In the genomic region with DNA sequence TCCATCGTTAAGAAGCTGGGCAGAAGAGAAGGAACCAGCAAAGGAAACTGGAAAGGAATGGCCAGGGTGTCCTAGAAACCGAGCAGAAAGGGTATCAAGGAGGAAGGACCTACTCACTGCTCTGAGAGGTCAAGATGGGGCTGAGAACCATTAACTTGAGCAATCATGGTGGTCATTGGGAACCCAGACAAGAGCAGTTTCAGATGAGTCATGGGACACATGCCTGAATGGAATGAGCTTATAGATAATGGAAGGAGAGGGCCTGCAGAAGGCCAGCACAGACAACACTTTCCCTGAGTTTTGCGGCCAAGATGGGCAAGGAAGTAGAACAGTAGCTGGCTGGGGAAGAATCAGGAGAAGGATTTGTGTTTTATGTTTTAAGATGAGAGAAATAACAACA, we compare ENCODE assay signal across 21 cellular contexts.
A peak's percentile ranks its signal among the peaks of the same experiment; 100 is the strongest.
DNase-seq lines count a peak whose midpoint lies in the region; ATAC-seq and TF ChIP-seq lines count a peak whose summit lies in the region.
"Had no signal": no experiment of that assay in that cellular context is flagged by ENCODE, and none has a peak within 500 bp of the region (broad histone marks: within the 10 kb centered on the region; RNA-seq: fewer than 3 reads in every experiment).

No MANE protein-coding gene starts in this region.

- H3K9me3 ChIP-seq in endodermal cell (ENCODE audit: control insufficient read depth, low read length) = no peaks in the 10 kb centered on the region
- no peaks in the 10 kb centered on the region for H3K9me3 ChIP-seq in effector memory CD4-positive, alpha-beta T cell (ENCODE audit: control insufficient read depth, low read length)
- H3K9me3 ChIP-seq in upper lobe of left lung = no peaks in the 10 kb centered on the region
- H3K9me3 ChIP-seq: colonic mucosa, prostate gland had no signal

- no peaks in the 10 kb centered on the region for H3K79me1 ChIP-seq in mesendoderm (ENCODE audit: low read length)

- H2BK15ac ChIP-seq in mesendoderm (replicated peaks; ENCODE audit: low read depth) = no peak overlapping the region

- no peak overlapping the region for H3K4ac ChIP-seq in mesendoderm (ENCODE audit: low read depth, low read length)

- no peak overlapping the region for H3K4me3 ChIP-seq in endodermal cell (ENCODE audit: low read length)
- no peak overlapping the region for H3K4me3 ChIP-seq in mesendoderm (ENCODE audit: low read length)
- no peak overlapping the region for H3K4me3 ChIP-seq in effector memory CD4-positive, alpha-beta T cell (ENCODE audit: insufficient read depth, low read depth, low read length, poor library complexity, severe bottlenecking)
- H3K4me3 ChIP-seq in upper lobe of left lung = no peak overlapping the region
- H3K4me3 ChIP-seq: colonic mucosa, prostate gland had no signal

- H3K9ac ChIP-seq in endodermal cell (ENCODE audit: extremely low read depth, low read length, poor library complexity, severe bottlenecking) (no peak overlapping the region), mesendoderm (ENCODE audit: low read length) (no peak overlapping the region)

- H2AK5ac ChIP-seq in mesendoderm (ENCODE audit: low read length) = no peak overlapping the region

- H3K18ac ChIP-seq in mesendoderm (ENCODE audit: low read length) = no peak overlapping the region

- H3K36me3 ChIP-seq in endodermal cell (ENCODE audit: control insufficient read depth, insufficient read depth, low read length) (no peaks in the 10 kb centered on the region), mesendoderm (ENCODE audit: control insufficient read depth, insufficient read depth, low read length) (no peaks in the 10 kb centered on the region), upper lobe of left lung (no peaks in the 10 kb centered on the region)
- no peaks in the 10 kb centered on the region for H3K36me3 ChIP-seq in effector memory CD4-positive, alpha-beta T cell (ENCODE audit: control insufficient read depth, insufficient read depth, low read length)
- H3K36me3 ChIP-seq: colonic mucosa, prostate gland had no signal

- no peaks in the 10 kb centered on the region for H3K27me3 Mint-ChIP-seq in endodermal cell (ENCODE audit: insufficient read depth)

- TF ChIP-seq POLR2A in upper lobe of left lung (IDR thresholded peaks at IDR 0.05) = no peak

- no peak overlapping the region for H2BK120ac ChIP-seq in mesendoderm (ENCODE audit: low read depth, low read length)

- H3K4me1 ChIP-seq in endodermal cell (ENCODE audit: control insufficient read depth, insufficient read depth, low read length) = no peaks in the 10 kb centered on the region
- no peaks in the 10 kb centered on the region for H3K4me1 ChIP-seq in mesendoderm (ENCODE audit: control insufficient read depth, low read depth, low read length)
- no peaks in the 10 kb centered on the region for H3K4me1 ChIP-seq in effector memory CD4-positive, alpha-beta T cell (ENCODE audit: control insufficient read depth, insufficient read depth, low read length, poor library complexity, severe bottlenecking)
- H3K4me1 ChIP-seq in upper lobe of left lung = no peaks in the 10 kb centered on the region
- H3K4me1 ChIP-seq: colonic mucosa, prostate gland had no signal

- 92 to 97% methylated on average over 3 of the region's 3 CpGs for WGBS in endodermal cell (ENCODE audit: insufficient coverage in 1 of 2, insufficient read length in 1 of 2), 2 experiments
- no CpG with 5 or more reads among the region's 3 CpGs for WGBS in mesendoderm (ENCODE audit: extremely low coverage, insufficient coverage, low lambda C conversion rate)
- WGBS in upper lobe of left lung, 2 donors = 88 to 91% methylated on average over 3 of the region's 3 CpGs

- H3K4me3 Mint-ChIP-seq in endodermal cell = no peak overlapping the region
- H3K4me3 Mint-ChIP-seq: activated CD8-positive, alpha-beta memory T cell treated with anti-CD3 and anti-CD28 coated beads, Interleukin-2, amount 10 ng/mL, durations not matched to agents 7 days and 5 days; CD4-positive, alpha-beta memory T cell; stimulated activated effector memory CD8-positive, alpha-beta T cell treated with anti-CD3 and anti-CD28 coated beads, Interleukin-12 subunit alpha, Interleukin-12 subunit beta, amount 100 ng/mL, for 72 hours had no signal

- H3K9me3 Mint-ChIP-seq in endodermal cell = no peaks in the 10 kb centered on the region

- H3K79me2 ChIP-seq in mesendoderm (ENCODE audit: control insufficient read depth, insufficient read depth, low read length) = no peaks in the 10 kb centered on the region

- no peak overlapping the region for H2BK5ac ChIP-seq in mesendoderm (ENCODE audit: low read length)

- no peak for TF ChIP-seq EP300 in upper lobe of left lung (IDR thresholded peaks at IDR 0.05)

- ATAC-seq in upper lobe of left lung (ENCODE audit: low FRiP score in 2 of 2) = no peak
- ATAC-seq: activated CD8-positive, alpha-beta memory T cell treated with anti-CD3 and anti-CD28 coated beads, Interleukin-2, amount 10 ng/mL, durations not matched to agents 7 days and 5 days; activated naive CD4-positive, alpha-beta T cell treated with anti-CD3 and anti-CD28 coated beads, Interleukin-2, amount 50 U/mL, for 72 hours; HCT116; stimulated activated effector memory CD8-positive, alpha-beta T cell treated with anti-CD3 and anti-CD28 coated beads, Interleukin-12 subunit alpha, Interleukin-12 subunit beta, amount 100 ng/mL, for 72 hours had no signal

- no peak for TF ChIP-seq CTCF in endodermal cell (conservative IDR thresholded peaks at IDR 0.05)
- no peak for TF ChIP-seq CTCF in upper lobe of left lung (IDR thresholded peaks at IDR 0.05)

- no peak overlapping the region for H3K27ac Mint-ChIP-seq in endodermal cell
- H3K27ac Mint-ChIP-seq: activated CD8-positive, alpha-beta memory T cell treated with anti-CD3 and anti-CD28 coated beads, Interleukin-2, amount 10 ng/mL, durations not matched to agents 7 days and 5 days; activated naive CD4-positive, alpha-beta T cell treated with anti-CD3 and anti-CD28 coated beads, Interleukin-2, amount 50 U/mL, for 72 hours; CD4-positive, alpha-beta memory T cell; stimulated activated effector memory CD8-positive, alpha-beta T cell treated with anti-CD3 and anti-CD28 coated beads, Interleukin-12 subunit alpha, Interleukin-12 subunit beta, amount 100 ng/mL, for 72 hours had no signal

- no peak overlapping the region for H4K5ac ChIP-seq in mesendoderm (ENCODE audit: low read length)

- DNase-seq in Daoy (ENCODE audit: low read depth) (peak; percentile 12), MV-4-11 (lab: John Stamatoyannopoulos, UW) (peak; percentile 62), endodermal cell (peak; percentile 43), mesendoderm (peak; percentile 6), NCI-H2107 treated with DMSO at 0.1 percent for 48 hours (lab: John Stamatoyannopoulos, UW; ENCODE audit: unreplicated experiment) (no peak), NCI-H748 treated with DMSO at 0.1 percent for 48 hours (lab: John Stamatoyannopoulos, UW) (no peak), upper lobe of left lung (no peak)
- no peak for DNase-seq in effector memory CD4-positive, alpha-beta T cell
- DNase-seq: activated CD4-positive, alpha-beta T cell treated with anti-CD3 and anti-CD28 coated beads for 48 hours; activated CD8-positive, alpha-beta memory T cell treated with anti-CD3 and anti-CD28 coated beads, Interleukin-2, amount 10 ng/mL, durations not matched to agents 7 days and 5 days; CD4-positive, alpha-beta memory T cell; colonic mucosa; hippocampal formation; KG1; NCI-H187; SHP77 treated with DMSO at 0.1 percent for 48 hours; stimulated activated CD4-positive, alpha-beta T cell treated with anti-CD3 and anti-CD28 coated beads, Interleukin-1b, Interleukin-23, amount 100 ng/mL, for 48 hours had no signal

- peaks cover 18% of the 10 kb centered on the region for H3K4me1 Mint-ChIP-seq in endodermal cell
- H3K4me1 Mint-ChIP-seq: activated CD8-positive, alpha-beta memory T cell treated with anti-CD3 and anti-CD28 coated beads, Interleukin-2, amount 10 ng/mL, durations not matched to agents 7 days and 5 days; CD4-positive, alpha-beta memory T cell; stimulated activated effector memory CD8-positive, alpha-beta T cell treated with anti-CD3 and anti-CD28 coated beads, Interleukin-12 subunit alpha, Interleukin-12 subunit beta, amount 100 ng/mL, for 72 hours had no signal

- H3K27me3 ChIP-seq in endodermal cell (ENCODE audit: control insufficient read depth, insufficient read depth, low read length, poor library complexity, severe bottlenecking) = no peaks in the 10 kb centered on the region
- no peaks in the 10 kb centered on the region for H3K27me3 ChIP-seq in mesendoderm (ENCODE audit: insufficient read depth, low read length, poor library complexity)
- H3K27me3 ChIP-seq in effector memory CD4-positive, alpha-beta T cell (replicated peaks; ENCODE audit: control insufficient read depth, insufficient read depth, low read length, poor library complexity, severe bottlenecking) = no peaks in the 10 kb centered on the region
- no peaks in the 10 kb centered on the region for H3K27me3 ChIP-seq in upper lobe of left lung
- H3K27me3 ChIP-seq: colonic mucosa had no signal

- no peak overlapping the region for H3K23ac ChIP-seq in mesendoderm (ENCODE audit: low read length)

- no peak overlapping the region for H3K4me2 ChIP-seq in mesendoderm (ENCODE audit: low read length)

- no peak overlapping the region for H3K56ac ChIP-seq in mesendoderm (ENCODE audit: low read length)

- peaks cover 9% of the 10 kb centered on the region for H3K36me3 Mint-ChIP-seq in endodermal cell (ENCODE audit: low read depth)
- H3K36me3 Mint-ChIP-seq: activated CD8-positive, alpha-beta memory T cell treated with anti-CD3 and anti-CD28 coated beads, Interleukin-2, amount 10 ng/mL, durations not matched to agents 7 days and 5 days; activated naive CD4-positive, alpha-beta T cell treated with anti-CD3 and anti-CD28 coated beads, Interleukin-2, amount 50 U/mL, for 72 hours; CD4-positive, alpha-beta memory T cell; stimulated activated effector memory CD8-positive, alpha-beta T cell treated with anti-CD3 and anti-CD28 coated beads, Interleukin-12 subunit alpha, Interleukin-12 subunit beta, amount 100 ng/mL, for 72 hours had no signal

- H3K27ac ChIP-seq in endodermal cell (ENCODE audit: low read depth, low read length) (no peak overlapping the region), mesendoderm (ENCODE audit: low read depth, low read length) (no peak overlapping the region), upper lobe of left lung (no peak overlapping the region)
- H3K27ac ChIP-seq in effector memory CD4-positive, alpha-beta T cell (ENCODE audit: insufficient read depth, low read length, poor library complexity, severe bottlenecking) = no peak overlapping the region
- H3K27ac ChIP-seq: colonic mucosa, prostate gland had no signal

- no peak overlapping the region for H4K8ac ChIP-seq in mesendoderm (ENCODE audit: low read depth, low read length)

Comparison
In these comparisons a context has a peak if more than half of its experiments do, and no peak if none do; other contexts are left out.
1. DNase-seq: peak in Daoy (single experiment), MV-4-11 (single experiment), endodermal cell (single experiment) and mesendoderm (single experiment); none in NCI-H2107 treated with DMSO at 0.1 percent for 48 hours (single experiment), effector memory CD4-positive, alpha-beta T cell (0 of 3), NCI-H748 treated with DMSO at 0.1 percent for 48 hours (single experiment) and upper lobe of left lung (0 of 2).